1 cellular context compared by ENCODE assay signal in genomic region chr11:83071641-83072591, GRCh38.
TF ChIP-seq lines count a peak whose summit lies in the region.

TSS of gene RAB30 (minus strand) at chr11:83071897. CDS start at chr11:82997316, 74,581 bp downstream.

TF ChIP-seq in GM12878, 131 proteins besides CTCF, POLR2A, EP300 and RAD21 (continued from another document and continues in another):
- no peak for TF ChIP-seq E4F1 (IDR thresholded peaks at IDR 0.05; ENCODE audit: borderline replicate concordance, partially characterized antibody)
- no peak for TF ChIP-seq SREBF2 (IDR thresholded peaks at IDR 0.05; ENCODE audit: low read length)
- peak; percentile 22; the same call in 1 of the 2 replicates for TF ChIP-seq ZNF687 (IDR thresholded peaks at IDR 0.05)
- TF ChIP-seq PRDM15 (CRISPR knock-in tag; IDR thresholded peaks at IDR 0.05), result no peak
- TF ChIP-seq USF1 (IDR thresholded peaks at IDR 0.05; ENCODE audit: borderline replicate concordance, extremely low read length, insufficient read depth, low read depth, low read length), result no peak
- TF ChIP-seq RELA (IDR thresholded peaks at IDR 0.05; ENCODE audit: borderline replicate concordance, partially characterized antibody), result peak; percentile 75
- TF ChIP-seq KLF5 (IDR thresholded peaks at IDR 0.05; ENCODE audit: partially characterized antibody), result peak; percentile 70
- TF ChIP-seq SP1 (IDR thresholded peaks at IDR 0.05; ENCODE audit: low read depth, low read length), result no peak
- TF ChIP-seq CEBPZ (IDR thresholded peaks at IDR 0.05; ENCODE audit: low read depth, low read length), result no peak
- TF ChIP-seq BRCA1 (IDR thresholded peaks at IDR 0.05; ENCODE audit: low read depth, low read length), result no peak
- no peak for TF ChIP-seq STAT3 (IDR thresholded peaks at IDR 0.05; ENCODE audit: low read depth, low read length)
- peak; percentile 59 for TF ChIP-seq CHD2 (IDR thresholded peaks at IDR 0.05; ENCODE audit: borderline replicate concordance, low read depth, low read length)
- no peak for TF ChIP-seq HDAC2 (IDR thresholded peaks at IDR 0.05)
- TF ChIP-seq CREB1 (IDR thresholded peaks at IDR 0.05; ENCODE audit: low read depth), result peak; percentile 93
- no peak for TF ChIP-seq NFYA (IDR thresholded peaks at IDR 0.05; ENCODE audit: borderline replicate concordance, low read depth, low read length)
- TF ChIP-seq E2F4 (IDR thresholded peaks at IDR 0.05; ENCODE audit: low read depth, low read length), result no peak
- TF ChIP-seq ZBTB33 (IDR thresholded peaks at IDR 0.05), result no peak
- 0 out of 2 replicates have a peak, but pooled peaks have one; percentile 15 for TF ChIP-seq MEF2A (IDR thresholded peaks at IDR 0.05; ENCODE audit: insufficient read depth, low read depth, low read length)
- no peak; a peak in 1 of 4 replicates for TF ChIP-seq SRF (IDR thresholded peaks at IDR 0.05; ENCODE audit: low read depth in 2 of 2, low read length in 2 of 2)
- peak; percentile 28; the same call in 1 of the 2 replicates for TF ChIP-seq SMC3 (IDR thresholded peaks at IDR 0.05; ENCODE audit: borderline replicate concordance, low read length)
- no peak for TF ChIP-seq ZZZ3 (IDR thresholded peaks at IDR 0.05; ENCODE audit: control insufficient read depth, insufficient read length, low read depth)
- peak; percentile 24 for TF ChIP-seq SMAD1 (IDR thresholded peaks at IDR 0.05; ENCODE audit: low read depth, partially characterized antibody)
- no peak for TF ChIP-seq HDAC6 (IDR thresholded peaks at IDR 0.05; ENCODE audit: unreplicated experiment)
- peak; percentile 55; the same call in 1 of the 2 replicates for TF ChIP-seq CBFB (IDR thresholded peaks at IDR 0.05; ENCODE audit: low read depth)
- TF ChIP-seq ASH2L (IDR thresholded peaks at IDR 0.05; ENCODE audit: borderline replicate concordance, low read depth), result no peak
- TF ChIP-seq IRF3 (IDR thresholded peaks at IDR 0.05), result no peak
- TF ChIP-seq MXI1 (IDR thresholded peaks at IDR 0.05; ENCODE audit: low read depth, low read length), result peak; percentile 43; the same call in 1 of the 2 replicates
- TF ChIP-seq RAD51 (IDR thresholded peaks at IDR 0.05), result no peak
- TF ChIP-seq NR2C2 (IDR thresholded peaks at IDR 0.05; ENCODE audit: borderline replicate concordance, control insufficient read depth, insufficient read length, low read depth), result no peak
- no peak for TF ChIP-seq TCF7 (IDR thresholded peaks at IDR 0.05; ENCODE audit: borderline replicate concordance)
- TF ChIP-seq REST (IDR thresholded peaks at IDR 0.05; ENCODE audit: low read depth, low read length), result no peak
